ENCODE assay signal across 1 cellular context in the genomic region with DNA sequence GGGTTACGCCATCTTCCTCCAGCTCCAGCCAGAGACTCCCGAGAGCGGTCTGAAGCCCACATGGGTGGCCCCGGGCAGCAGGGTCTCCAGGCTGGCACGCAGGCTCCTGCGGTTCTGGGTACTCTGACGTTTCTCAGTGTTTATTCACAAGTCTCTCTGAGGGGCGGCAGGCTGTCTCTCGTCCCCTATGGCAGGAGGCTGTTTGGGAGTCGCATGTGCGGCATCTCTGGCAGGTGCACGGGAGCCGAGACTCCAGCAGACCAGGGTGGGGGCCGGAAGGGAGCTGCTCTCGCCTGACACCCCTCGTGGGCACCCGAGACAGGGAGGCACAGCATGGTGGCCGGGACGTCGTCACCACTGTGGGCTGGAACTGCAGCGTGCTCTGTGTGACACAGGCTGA.
TF ChIP-seq lines count a peak whose summit lies in the region.

No MANE protein-coding gene starts in this region.

TF ChIP-seq in GM12878, 131 proteins besides CTCF, POLR2A, EP300 and RAD21 (continued from another document):
- TF ChIP-seq, protein P1, sequence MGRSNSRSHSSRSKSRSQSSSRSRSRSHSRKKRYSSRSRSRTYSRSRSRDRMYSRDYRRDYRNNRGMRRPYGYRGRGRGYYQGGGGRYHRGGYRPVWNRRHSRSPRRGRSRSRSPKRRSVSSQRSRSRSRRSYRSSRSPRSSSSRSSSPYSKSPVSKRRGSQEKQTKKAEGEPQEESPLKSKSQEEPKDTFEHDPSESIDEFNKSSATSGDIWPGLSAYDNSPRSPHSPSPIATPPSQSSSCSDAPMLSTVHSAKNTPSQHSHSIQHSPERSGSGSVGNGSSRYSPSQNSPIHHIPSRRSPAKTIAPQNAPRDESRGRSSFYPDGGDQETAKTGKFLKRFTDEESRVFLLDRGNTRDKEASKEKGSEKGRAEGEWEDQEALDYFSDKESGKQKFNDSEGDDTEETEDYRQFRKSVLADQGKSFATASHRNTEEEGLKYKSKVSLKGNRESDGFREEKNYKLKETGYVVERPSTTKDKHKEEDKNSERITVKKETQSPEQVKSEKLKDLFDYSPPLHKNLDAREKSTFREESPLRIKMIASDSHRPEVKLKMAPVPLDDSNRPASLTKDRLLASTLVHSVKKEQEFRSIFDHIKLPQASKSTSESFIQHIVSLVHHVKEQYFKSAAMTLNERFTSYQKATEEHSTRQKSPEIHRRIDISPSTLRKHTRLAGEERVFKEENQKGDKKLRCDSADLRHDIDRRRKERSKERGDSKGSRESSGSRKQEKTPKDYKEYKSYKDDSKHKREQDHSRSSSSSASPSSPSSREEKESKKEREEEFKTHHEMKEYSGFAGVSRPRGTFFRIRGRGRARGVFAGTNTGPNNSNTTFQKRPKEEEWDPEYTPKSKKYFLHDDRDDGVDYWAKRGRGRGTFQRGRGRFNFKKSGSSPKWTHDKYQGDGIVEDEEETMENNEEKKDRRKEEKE (IDR thresholded peaks at IDR 0.05), result no peak
- TF ChIP-seq, protein P2, sequence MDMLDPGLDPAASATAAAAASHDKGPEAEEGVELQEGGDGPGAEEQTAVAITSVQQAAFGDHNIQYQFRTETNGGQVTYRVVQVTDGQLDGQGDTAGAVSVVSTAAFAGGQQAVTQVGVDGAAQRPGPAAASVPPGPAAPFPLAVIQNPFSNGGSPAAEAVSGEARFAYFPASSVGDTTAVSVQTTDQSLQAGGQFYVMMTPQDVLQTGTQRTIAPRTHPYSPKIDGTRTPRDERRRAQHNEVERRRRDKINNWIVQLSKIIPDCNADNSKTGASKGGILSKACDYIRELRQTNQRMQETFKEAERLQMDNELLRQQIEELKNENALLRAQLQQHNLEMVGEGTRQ (IDR thresholded peaks at IDR 0.05; ENCODE audit: borderline replicate concordance, low read depth, low read length), result no peak
- TF ChIP-seq ZNF207 (IDR thresholded peaks at IDR 0.05; ENCODE audit: borderline replicate concordance) (no peak), HCFC1 (IDR thresholded peaks at IDR 0.05; ENCODE audit: low read length) (no peak), GABPA (IDR thresholded peaks at IDR 0.05; ENCODE audit: low read depth) (no peak), NFYA (IDR thresholded peaks at IDR 0.05; ENCODE audit: borderline replicate concordance, low read depth, low read length) (no peak), ZZZ3 (IDR thresholded peaks at IDR 0.05; ENCODE audit: control insufficient read depth, insufficient read length, low read depth) (no peak), NBN (IDR thresholded peaks at IDR 0.05) (no peak), JUNB (IDR thresholded peaks at IDR 0.05) (no peak), ASH2L (IDR thresholded peaks at IDR 0.05; ENCODE audit: borderline replicate concordance, low read depth) (no peak), NRF1 (conservative IDR thresholded peaks at IDR 0.05; ENCODE audit: low read depth, low read length) (no peak), RUNX3 (IDR thresholded peaks at IDR 0.05; ENCODE audit: low read length) (no peak)
- TF ChIP-seq, protein P3, sequence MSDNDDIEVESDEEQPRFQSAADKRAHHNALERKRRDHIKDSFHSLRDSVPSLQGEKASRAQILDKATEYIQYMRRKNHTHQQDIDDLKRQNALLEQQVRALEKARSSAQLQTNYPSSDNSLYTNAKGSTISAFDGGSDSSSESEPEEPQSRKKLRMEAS (IDR thresholded peaks at IDR 0.05; ENCODE audit: low read depth, low read length), result no peak
- TF ChIP-seq, protein P4, sequence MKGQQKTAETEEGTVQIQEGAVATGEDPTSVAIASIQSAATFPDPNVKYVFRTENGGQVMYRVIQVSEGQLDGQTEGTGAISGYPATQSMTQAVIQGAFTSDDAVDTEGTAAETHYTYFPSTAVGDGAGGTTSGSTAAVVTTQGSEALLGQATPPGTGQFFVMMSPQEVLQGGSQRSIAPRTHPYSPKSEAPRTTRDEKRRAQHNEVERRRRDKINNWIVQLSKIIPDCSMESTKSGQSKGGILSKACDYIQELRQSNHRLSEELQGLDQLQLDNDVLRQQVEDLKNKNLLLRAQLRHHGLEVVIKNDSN (IDR thresholded peaks at IDR 0.05; ENCODE audit: borderline replicate concordance, extremely low read length, insufficient read depth, low read depth, low read length), result no peak
